Comparison of ENCODE assay signal across 18 cellular contexts in genomic region chr13:106173346-106173745, GRCh38.
A peak's percentile ranks its signal among the peaks of the same experiment; 100 is the strongest.
DNase-seq lines count a peak whose midpoint lies in the region; ATAC-seq and TF ChIP-seq lines count a peak whose summit lies in the region.
"Had no signal": no experiment of that assay in that cellular context is flagged by ENCODE, and none has a peak within 500 bp of the region (broad histone marks: within the 10 kb centered on the region; RNA-seq: fewer than 3 reads in every experiment).

No MANE protein-coding gene starts in this region.

- H2BK12ac ChIP-seq in mesenchymal stem cell (ENCODE audit: low read length in 2 of 2), result no peak overlapping the region

- no peak for DNase-seq in HCT116 (ENCODE audit: low read depth, low spot score)
- DNase-seq in astrocyte of the hippocampus (ENCODE audit: low read depth, low spot score), result peak; percentile 53
- no peak for DNase-seq in mesenchymal stem cell
- no peak for DNase-seq in activated CD4-positive, alpha-beta memory T cell treated with anti-CD3 and anti-CD28 coated beads, Interleukin-2, amount 10 ng/mL, durations not matched to agents 7 days and 5 days
- DNase-seq in mesenteric fat pad (ENCODE audit: low spot score), result no peak
- DNase-seq in A673 (ENCODE audit: low spot score), result no peak
- DNase-seq: CD8-positive, alpha-beta memory T cell; DND-41; GF-D8; Karpas-422; MM.1S; NCI-H1105 treated with DMSO at 0.1 percent for 48 hours; NCI-H187; NCI-H345; NCI-H526 treated with DMSO at 0.1 percent for 48 hours; RPMI8226; SIG-M5 had no signal

- H3K4me3 ChIP-seq in HCT116 (replicated peaks in 1 of 2; ENCODE audit: low read depth in 1 of 2, low read length in 2 of 2) (no peak overlapping the region), mesenchymal stem cell (ENCODE audit: insufficient read depth in 1 of 2, low read depth in 1 of 2, low read length in 2 of 2) (no peak overlapping the region), A673 (ENCODE audit: low read depth, low read length, poor library complexity, severe bottlenecking) (no peak overlapping the region)

- no peak overlapping the region for H3K9ac ChIP-seq in HCT116 (ENCODE audit: low read length)
- H3K9ac ChIP-seq in mesenchymal stem cell (ENCODE audit: low read length), result no peak overlapping the region

- no peak for TF ChIP-seq RAD21 in HCT116 (IDR thresholded peaks at IDR 0.05; ENCODE audit: low read depth)

- no peaks in the 10 kb centered on the region for H3K36me3 Mint-ChIP-seq in activated CD4-positive, alpha-beta memory T cell treated with anti-CD3 and anti-CD28 coated beads, Interleukin-2, amount 10 ng/mL, durations not matched to agents 7 days and 5 days (ENCODE audit: low read depth)
- H3K36me3 Mint-ChIP-seq: CD8-positive, alpha-beta memory T cell had no signal

- H3K27ac Mint-ChIP-seq in activated CD4-positive, alpha-beta memory T cell treated with anti-CD3 and anti-CD28 coated beads, Interleukin-2, amount 10 ng/mL, durations not matched to agents 7 days and 5 days, result no peak overlapping the region
- H3K27ac Mint-ChIP-seq: CD8-positive, alpha-beta memory T cell had no signal

- no peaks in the 10 kb centered on the region for H3K79me2 ChIP-seq in HCT116 (ENCODE audit: insufficient read depth, low read length)

- no peaks in the 10 kb centered on the region for H3K36me3 ChIP-seq in HCT116 (ENCODE audit: control insufficient read depth in 1 of 2, insufficient read depth in 2 of 2, low read length in 2 of 2)
- no peaks in the 10 kb centered on the region for H3K36me3 ChIP-seq in mesenchymal stem cell (ENCODE audit: control insufficient read depth in 1 of 2, insufficient read depth in 2 of 2, low read depth in 1 of 2, low read length in 2 of 2)
- no peaks in the 10 kb centered on the region for H3K36me3 ChIP-seq in A673 (ENCODE audit: insufficient read depth, low read length, poor library complexity, severe bottlenecking)

- H3K79me1 ChIP-seq in mesenchymal stem cell (replicated peaks; ENCODE audit: low read length, poor library complexity, severe bottlenecking), result no peaks in the 10 kb centered on the region

- 100% methylated on average over 2 of the region's 2 CpGs for WGBS in mesenchymal stem cell

- RAD21 ChIA-PET in HCT116 (lab: Charles Lee; ENCODE audit: low non-redundant PET in 1 of 2, low total read pairs in 2 of 2, uncharacterized antibody in 2 of 2, unreplicated experiment in 2 of 2), result no interaction called here

- H3K14ac ChIP-seq in mesenchymal stem cell (ENCODE audit: low read length in 2 of 2), result no peak overlapping the region

- H4K8ac ChIP-seq in mesenchymal stem cell (ENCODE audit: low read length), result peak overlapping the region; percentile 7

- H3K27ac ChIP-seq in HCT116 (ENCODE audit: low read depth, low read length), result no peak overlapping the region
- H3K27ac ChIP-seq in mesenchymal stem cell (ENCODE audit: low read length, poor library complexity, severe bottlenecking), result no peak overlapping the region
- H3K27ac ChIP-seq in A673 (ENCODE audit: low read depth, low read length, poor library complexity, severe bottlenecking), result no peak overlapping the region

- H2AK5ac ChIP-seq in mesenchymal stem cell (ENCODE audit: low read length, severe bottlenecking), result no peak overlapping the region

- H3K18ac ChIP-seq in mesenchymal stem cell (ENCODE audit: low read depth in 1 of 2, low read length in 2 of 2), result no peak overlapping the region

- no peak overlapping the region for H2BK5ac ChIP-seq in mesenchymal stem cell (ENCODE audit: low read depth, low read length, poor library complexity, severe bottlenecking)

- H2BK15ac ChIP-seq in mesenchymal stem cell (ENCODE audit: low read depth, poor library complexity, severe bottlenecking), result no peak overlapping the region

- ATAC-seq in HCT116 (peak; percentile 34; the same call in 1 of the 2 replicates), GM18861 (IDR thresholded peaks at IDR 0.05; ENCODE audit: unreplicated experiment) (no peak)

- H2AFZ ChIP-seq in HCT116 (ENCODE audit: low read depth, low read length, poor library complexity, severe bottlenecking) (no peak overlapping the region), mesenchymal stem cell (ENCODE audit: low read depth, low read length) (no peak overlapping the region)

- no peaks in the 10 kb centered on the region for H3K4me1 Mint-ChIP-seq in activated CD4-positive, alpha-beta memory T cell treated with anti-CD3 and anti-CD28 coated beads, Interleukin-2, amount 10 ng/mL, durations not matched to agents 7 days and 5 days
- H3K4me1 Mint-ChIP-seq: CD8-positive, alpha-beta memory T cell had no signal

- H3K4ac ChIP-seq in mesenchymal stem cell (ENCODE audit: low read depth in 1 of 2, low read length in 2 of 2), result no peak overlapping the region

- no peaks in the 10 kb centered on the region for H3K9me2 ChIP-seq in HCT116 (ENCODE audit: insufficient read depth)

- H3K4me1 ChIP-seq in HCT116 (ENCODE audit: control insufficient read depth in 1 of 2, insufficient read depth in 2 of 2, low read length in 2 of 2) (peaks cover 0 to 5% of the 10 kb centered on the region in 2 experiments; a peak in 1 of 4 replicates), mesenchymal stem cell (ENCODE audit: control insufficient read depth, insufficient read depth, low read depth, low read length) (peaks cover 2% of the 10 kb centered on the region), A673 (ENCODE audit: insufficient read depth, low read length, poor library complexity, severe bottlenecking) (no peaks in the 10 kb centered on the region)

- no peak for TF ChIP-seq POLR2A in HCT116 (IDR thresholded peaks at IDR 0.05; ENCODE audit: borderline replicate concordance, extremely low read depth, insufficient read depth, insufficient read length)

- H3K23ac ChIP-seq in mesenchymal stem cell (ENCODE audit: low read length in 2 of 2), result no peak overlapping the region

- H4K20me1 ChIP-seq in HCT116 (ENCODE audit: insufficient read depth), result no peaks in the 10 kb centered on the region

- CTCF ChIA-PET in HCT116 (lab: Charles Lee) (no interaction called here), A673 (lab: Charles Lee) (no interaction called here)
- CTCF ChIA-PET in activated CD4-positive, alpha-beta memory T cell treated with anti-CD3 and anti-CD28 coated beads, Interleukin-2, amount 10 ng/mL, durations not matched to agents 7 days and 5 days (lab: Charles Lee), result no interaction called here

- H2BK120ac ChIP-seq in mesenchymal stem cell (ENCODE audit: low read depth, low read length), result no peak overlapping the region

- TF ChIP-seq CTCF in HCT116 (IDR thresholded peaks at IDR 0.05 in 2 of 3, conservative IDR thresholded peaks at IDR 0.05 in 1 of 3; ENCODE audit: borderline replicate concordance in 1 of 3, insufficient read depth in 1 of 3, low read depth in 2 of 3, low read length in 2 of 3) (no peak), A673 (conservative IDR thresholded peaks at IDR 0.05; ENCODE audit: low read depth, low read length) (no peak)

- no TSS peak for BruUV-seq in HCT116 (replicated peaks; lab: Mats Ljungman, UMichigan)
- no TSS peak for BruUV-seq in A673 (replicated peaks; lab: Mats Ljungman, UMichigan)

- H3K4me2 ChIP-seq in HCT116 (ENCODE audit: low read length) (no peak overlapping the region), mesenchymal stem cell (ENCODE audit: low read length, poor library complexity, severe bottlenecking) (no peak overlapping the region)

- no peaks in the 10 kb centered on the region for H3K9me3 ChIP-seq in HCT116 (ENCODE audit: control insufficient read depth in 1 of 2, insufficient read depth in 1 of 2, low read depth in 1 of 2, low read length in 2 of 2)
- no peaks in the 10 kb centered on the region for H3K9me3 ChIP-seq in mesenchymal stem cell (ENCODE audit: control insufficient read depth, low read length)
- H3K9me3 ChIP-seq in A673 (ENCODE audit: low read depth, low read length, poor library complexity, severe bottlenecking), result no peaks in the 10 kb centered on the region

- no peak overlapping the region for H4K91ac ChIP-seq in mesenchymal stem cell (ENCODE audit: low read length)

- no peaks in the 10 kb centered on the region for H3K9me3 Mint-ChIP-seq in activated CD4-positive, alpha-beta memory T cell treated with anti-CD3 and anti-CD28 coated beads, Interleukin-2, amount 10 ng/mL, durations not matched to agents 7 days and 5 days

- POLR2A ChIA-PET in HCT116 (lab: Charles Lee), result no interaction called here
- POLR2A ChIA-PET in activated CD4-positive, alpha-beta memory T cell treated with anti-CD3 and anti-CD28 coated beads, Interleukin-2, amount 10 ng/mL, durations not matched to agents 7 days and 5 days (lab: Charles Lee), result no interaction called here
- POLR2A ChIA-PET in A673 (lab: Charles Lee; ENCODE audit: low non-redundant PET), result no interaction called here

- intact Hi-C loops in HCT116 (cut with micrococcal nuclease), result no loop called here
- intact Hi-C loops in A673 (cut with micrococcal nuclease; ENCODE audit: unreplicated experiment), result no loop called here

- no peaks in the 10 kb centered on the region for H3K27me3 Mint-ChIP-seq in activated CD4-positive, alpha-beta memory T cell treated with anti-CD3 and anti-CD28 coated beads, Interleukin-2, amount 10 ng/mL, durations not matched to agents 7 days and 5 days

- H3K27me3 ChIP-seq in HCT116 (ENCODE audit: insufficient read depth, low read length) (no peaks in the 10 kb centered on the region), mesenchymal stem cell (ENCODE audit: control insufficient read depth in 1 of 2, insufficient read depth in 1 of 2, low read length in 2 of 2) (no peaks in the 10 kb centered on the region), A673 (replicated peaks; ENCODE audit: insufficient read depth, low read depth, low read length, poor library complexity) (no peaks in the 10 kb centered on the region)

- no peak overlapping the region for H3K4me3 Mint-ChIP-seq in activated CD4-positive, alpha-beta memory T cell treated with anti-CD3 and anti-CD28 coated beads, Interleukin-2, amount 10 ng/mL, durations not matched to agents 7 days and 5 days
- H3K4me3 Mint-ChIP-seq: CD8-positive, alpha-beta memory T cell had no signal

TF ChIP-seq in HCT116, 20 proteins besides CTCF, POLR2A, EP300 and RAD21:
- 0 out of 2 replicates have a peak, but pooled peaks have one; percentile 12 for TF ChIP-seq JUND (IDR thresholded peaks at IDR 0.05)
- TF ChIP-seq ZFX (IDR thresholded peaks at IDR 0.05), result no peak
